ENCODE assay signal across 29 cellular contexts in the genomic region with DNA sequence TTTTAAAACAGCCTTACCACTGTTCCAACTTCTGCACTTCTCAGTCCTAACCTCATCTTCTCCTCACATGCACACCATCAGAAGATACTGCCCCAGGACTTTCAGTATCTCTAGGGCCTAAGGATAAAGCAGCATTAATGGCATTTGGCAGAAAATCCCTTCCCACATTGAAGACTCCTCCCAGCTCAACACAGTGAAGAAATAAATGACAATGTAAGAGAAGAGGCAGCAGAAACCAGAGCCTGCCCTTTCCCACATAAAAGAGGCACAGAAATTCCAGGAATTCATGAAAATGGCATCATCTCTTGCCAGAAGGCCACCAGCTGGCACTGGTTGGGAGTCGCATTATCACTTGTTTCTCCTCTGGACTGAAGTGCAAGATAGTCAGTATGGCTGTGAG. TPM values are rescaled to one million over a fixed set of nuclear protein-coding genes. Genes with fewer than 3 reads are reported as not detected.
DNase-seq lines count a peak whose midpoint lies in the region; ATAC-seq and TF ChIP-seq lines count a peak whose summit lies in the region.
"Had no signal": no experiment of that assay in that cellular context is flagged by ENCODE, and none has a peak within 500 bp of the region (broad histone marks: within the 10 kb centered on the region; RNA-seq: fewer than 3 reads in every experiment).

No MANE protein-coding gene starts in this region.

- H3K4me3 ChIP-seq in CD8-positive, alpha-beta memory T cell (ENCODE audit: low read length), result no peak overlapping the region
- H3K4me3 ChIP-seq: lung, spleen, tibial artery had no signal

- H3K4me1 Mint-ChIP-seq in CD8-positive, alpha-beta memory T cell, result peaks cover 62 to 81% (median 80%) of the 10 kb centered on the region in 3 donors
- H3K4me1 Mint-ChIP-seq in neural crest cell, result peaks cover 27% of the 10 kb centered on the region

- POLR2A ChIA-PET in CD8-positive, alpha-beta memory T cell (lab: Charles Lee), result interaction anchor here (0.6 kb wide), 1 partner anchor 7 kb away, joined by 4 read pairs; no protein-coding TSS in a partner anchor

- H3K27me3 Mint-ChIP-seq in CD8-positive, alpha-beta memory T cell, result no peaks in the 10 kb centered on the region
- H3K27me3 Mint-ChIP-seq in neural crest cell (ENCODE audit: low read depth), result no peaks in the 10 kb centered on the region
- H3K27me3 Mint-ChIP-seq: activated CD4-positive, alpha-beta memory T cell treated with anti-CD3 and anti-CD28 coated beads for 36 hours; central memory CD8-positive, alpha-beta T cell had no signal

- peak overlapping the region in 5 of 8 donors; percentile 17 to 51 (median 33) for H3K27ac Mint-ChIP-seq in CD8-positive, alpha-beta memory T cell
- no peak overlapping the region for H3K27ac Mint-ChIP-seq in neural crest cell (ENCODE audit: unreplicated experiment)
- H3K27ac Mint-ChIP-seq: activated CD4-positive, alpha-beta memory T cell treated with anti-CD3 and anti-CD28 coated beads for 36 hours had no signal

- no peaks in the 10 kb centered on the region for H3K9me3 ChIP-seq in CD8-positive, alpha-beta memory T cell (ENCODE audit: low read length)
- H3K9me3 ChIP-seq: spleen, tibial artery had no signal

- H3K4me1 ChIP-seq in CD8-positive, alpha-beta memory T cell (ENCODE audit: insufficient read depth, low read length), result peaks cover 52% of the 10 kb centered on the region

- peaks cover 14% of the 10 kb centered on the region for H3K36me3 ChIP-seq in CD8-positive, alpha-beta memory T cell (ENCODE audit: insufficient read depth, low read length)

- ATAC-seq in HG02798 (IDR thresholded peaks at IDR 0.05; ENCODE audit: poor library complexity, unreplicated experiment), result no peak

- peak overlapping the region in 4 of 7 donors; percentile 8 to 97 (median 38) for H3K4me3 Mint-ChIP-seq in CD8-positive, alpha-beta memory T cell
- H3K4me3 Mint-ChIP-seq in neural crest cell, result peak overlapping the region; percentile 34
- H3K4me3 Mint-ChIP-seq: activated CD4-positive, alpha-beta memory T cell treated with anti-CD3 and anti-CD28 coated beads for 36 hours; central memory CD8-positive, alpha-beta T cell had no signal

- no peak for TF ChIP-seq CTCF in neural crest cell (conservative IDR thresholded peaks at IDR 0.05)

- no peak for DNase-seq in CD8-positive, alpha-beta memory T cell
- DNase-seq in LHCN-M2 (ENCODE audit: low read depth), result peak; percentile 22
- DNase-seq in epidermal melanocyte (ENCODE audit: insufficient read length, low spot score), result peak; percentile 73
- no peak for DNase-seq in neural crest cell (ENCODE audit: low read depth, low spot score)
- no peak for DNase-seq in NCI-H2171 treated with DMSO at 0.1 percent for 48 hours (lab: John Stamatoyannopoulos, UW)
- no peak for DNase-seq in activated CD4-positive, alpha-beta T cell treated with anti-CD3 and anti-CD28 coated beads, Interleukin-2, amount 50 U/mL, for 4 hours
- no peak for DNase-seq in NCI-H2171 (lab: John Stamatoyannopoulos, UW)
- DNase-seq: activated CD4-positive, alpha-beta memory T cell treated with anti-CD3 and anti-CD28 coated beads for 36 hours; activated CD4-positive, CD25-positive, alpha-beta regulatory T cell; activated gamma-delta T cell treated with Interleukin-2 at 50 U/mL for 16 hours; Karpas-422; NCI-H1048; NCI-H187 treated with DMSO at 0.1 percent for 48 hours; NCI-H226; NCI-H748 treated with DMSO at 0.1 percent for 48 hours; spleen; stimulated activated CD4-positive, alpha-beta T cell treated with anti-CD3 and anti-CD28 coated beads, Interleukin-4, amount 100 ng/mL, for 1 hour; stimulated activated naive CD4-positive, alpha-beta T cell treated with Interleukin-2 at 50 U/mL for 16 hours; tibial artery had no signal

- peaks cover 0 to 64% (median 12%) of the 10 kb centered on the region in 3 donors for H3K36me3 Mint-ChIP-seq in CD8-positive, alpha-beta memory T cell
- H3K36me3 Mint-ChIP-seq in neural crest cell (ENCODE audit: low read depth), result peaks cover 6% of the 10 kb centered on the region

- H3K27me3 ChIP-seq in CD8-positive, alpha-beta memory T cell (ENCODE audit: insufficient read depth, low read length, poor library complexity, severe bottlenecking), result no peaks in the 10 kb centered on the region
- H3K27me3 ChIP-seq: dorsolateral prefrontal cortex, spleen, tibial artery had no signal

- CTCF ChIA-PET in CD8-positive, alpha-beta memory T cell (lab: Charles Lee), result no interaction called here

- H3K9me3 Mint-ChIP-seq in CD8-positive, alpha-beta memory T cell, result no peaks in the 10 kb centered on the region
- peaks cover 6% of the 10 kb centered on the region for H3K9me3 Mint-ChIP-seq in neural crest cell
- H3K9me3 Mint-ChIP-seq: activated CD4-positive, alpha-beta memory T cell treated with anti-CD3 and anti-CD28 coated beads for 36 hours; central memory CD8-positive, alpha-beta T cell had no signal

- no peak overlapping the region for H3K27ac ChIP-seq in CD8-positive, alpha-beta memory T cell (ENCODE audit: low read depth, low read length)
- H3K27ac ChIP-seq: dorsolateral prefrontal cortex, spleen, tibial artery had no signal

RNA-seq across cellular contexts. Expression of gene GCC1, which starts 3.7 kb away (rescaled TPM):
- total RNA-seq in CD8-positive, alpha-beta memory T cell, result 10 to 100 TPM; 20.1 to 20.2 TPM
- polyA plus RNA-seq in CD8-positive, alpha-beta memory T cell, result 21.0 TPM
- total RNA-seq in LHCN-M2 (2014; rRNA removed) (23.4 and 25.7 TPM in 2 replicates), neural crest cell (15.3 and 16.4 TPM in 2 replicates)
- 12.9 TPM for polyA plus RNA-seq in LHCN-M2 (2012)

RNA-seq across cellular contexts. Expression of gene ARF5, which starts 6.5 kb away (rescaled TPM):
- total RNA-seq in CD8-positive, alpha-beta memory T cell, result 100 to 1,000 TPM; 125 to 134 TPM
- 180 TPM for polyA plus RNA-seq in CD8-positive, alpha-beta memory T cell
- total RNA-seq in LHCN-M2 (2014; rRNA removed) (300 and 309 TPM in 2 replicates), neural crest cell (151 and 160 TPM in 2 replicates)
- polyA plus RNA-seq in LHCN-M2 (2012), result 345 TPM

RNA-seq across cellular contexts. Expression of gene FSCN3, which starts 11.8 kb away (rescaled TPM):
- 1 to 10 TPM; 1.0 to 1.1 TPM for total RNA-seq in CD8-positive, alpha-beta memory T cell
- polyA plus RNA-seq in CD8-positive, alpha-beta memory T cell, result 1.0 TPM
- total RNA-seq in LHCN-M2 (2014; rRNA removed) (0.26 and 2.6 TPM in 2 replicates), neural crest cell (1.4 and 2.0 TPM in 2 replicates)
- 0.35 TPM for polyA plus RNA-seq in LHCN-M2 (2012)

RNA-seq across cellular contexts. Expression of gene PAX4, which starts 36.2 kb away (rescaled TPM):
- not detected for total RNA-seq in CD8-positive, alpha-beta memory T cell
- not detected for polyA plus RNA-seq in CD8-positive, alpha-beta memory T cell
- total RNA-seq in LHCN-M2 (2014; rRNA removed), result not detected in 2 replicates
- polyA plus RNA-seq in LHCN-M2 (2012), result not detected
- total RNA-seq in neural crest cell, result not detected in 2 replicates
- total RNA-seq: activated CD4-positive, alpha-beta memory T cell treated with anti-CD3 and anti-CD28 coated beads for 36 hours; epithelial cell of proximal tubule; glomerular endothelial cell; lung; omental fat pad; renal cortical epithelial cell; spleen had no signal
- polyA plus RNA-seq: BJ, keratinocyte, lung, spleen had no signal

Comparison
In these comparisons a context has a peak if more than half of its experiments do, and no peak if none do; other contexts are left out.
1. DNase-seq: peak in LHCN-M2 (single experiment) and epidermal melanocyte (single experiment); none in CD8-positive, alpha-beta memory T cell (0 of 5), neural crest cell (single experiment), NCI-H2171 treated with DMSO at 0.1 percent for 48 hours (single experiment), activated CD4-positive, alpha-beta T cell treated with anti-CD3 and anti-CD28 coated beads, Interleukin-2, amount 50 U/mL, for 4 hours (0 of 2) and NCI-H2171 (single experiment).